ENCODE assay signal across 13 cellular contexts in genomic region chr12:9707356-9707755, GRCh38. TPM values are rescaled to one million over a fixed set of nuclear protein-coding genes. Genes with fewer than 3 reads are reported as not detected.
DNase-seq lines count a peak whose midpoint lies in the region; ATAC-seq and TF ChIP-seq lines count a peak whose summit lies in the region.
"Had no signal": no experiment of that assay in that cellular context is flagged by ENCODE, and none has a peak within 500 bp of the region (broad histone marks: within the 10 kb centered on the region; RNA-seq: fewer than 3 reads in every experiment).

No MANE protein-coding gene starts in this region.

- intact Hi-C loops in CD8-positive, alpha-beta T cell (cut with DNase I, micrococcal nuclease), result loop anchor here in 1 of 2 experiments (5.0 kb wide), 2 partner anchors 35 to 260 kb away; no protein-coding TSS in a partner anchor

- peaks cover 6% of the 10 kb centered on the region for H3K9me3 Mint-ChIP-seq in CD8-positive, alpha-beta T cell
- no peaks in the 10 kb centered on the region for H3K9me3 Mint-ChIP-seq in effector memory CD8-positive, alpha-beta T cell

- H3K36me3 ChIP-seq in BLaER1 (no peaks in the 10 kb centered on the region), smooth muscle cell (ENCODE audit: low read depth) (no peaks in the 10 kb centered on the region)
- no peaks in the 10 kb centered on the region for H3K36me3 ChIP-seq in CD8-positive, alpha-beta T cell (ENCODE audit: insufficient read depth, low read length)
- H3K36me3 ChIP-seq: heart left ventricle, prostate gland had no signal

- H2AFZ ChIP-seq in smooth muscle cell (ENCODE audit: low read depth), result no peak overlapping the region

- peak overlapping the region; percentile 95 for H3K27ac Mint-ChIP-seq in CD8-positive, alpha-beta T cell
- peak overlapping the region; percentile 93 to 97 for H3K27ac Mint-ChIP-seq in effector memory CD8-positive, alpha-beta T cell

- no peaks in the 10 kb centered on the region for H3F3A ChIP-seq in smooth muscle cell (ENCODE audit: low read depth)

- H3K27me3 Mint-ChIP-seq in CD8-positive, alpha-beta T cell (ENCODE audit: low read depth), result no peaks in the 10 kb centered on the region
- no peaks in the 10 kb centered on the region for H3K27me3 Mint-ChIP-seq in effector memory CD8-positive, alpha-beta T cell

- peak overlapping the region; percentile 73 for H3K4me3 Mint-ChIP-seq in CD8-positive, alpha-beta T cell
- peak overlapping the region; percentile 81 to 82 for H3K4me3 Mint-ChIP-seq in effector memory CD8-positive, alpha-beta T cell

- peaks cover 69% of the 10 kb centered on the region for H3K4me1 Mint-ChIP-seq in CD8-positive, alpha-beta T cell (ENCODE audit: low read depth)
- peaks cover 38 to 50% of the 10 kb centered on the region in 2 donors for H3K4me1 Mint-ChIP-seq in effector memory CD8-positive, alpha-beta T cell (ENCODE audit: low read depth in 2 of 2)

- H3K4me1 ChIP-seq in BLaER1, result peaks cover 19% of the 10 kb centered on the region
- peaks cover 44% of the 10 kb centered on the region for H3K4me1 ChIP-seq in CD8-positive, alpha-beta T cell (ENCODE audit: insufficient read depth, low read length)
- no peaks in the 10 kb centered on the region for H3K4me1 ChIP-seq in smooth muscle cell (ENCODE audit: low read depth)
- H3K4me1 ChIP-seq: prostate gland had no signal

- H3K4me3 ChIP-seq in BLaER1 (no peak overlapping the region), smooth muscle cell (no peak overlapping the region)
- peak overlapping the region; percentile 5 for H3K4me3 ChIP-seq in CD8-positive, alpha-beta T cell (ENCODE audit: low read depth, low read length)
- H3K4me3 ChIP-seq: heart left ventricle, prostate gland had no signal

- H3K9ac ChIP-seq in BLaER1, result no peak overlapping the region
- no peak overlapping the region for H3K9ac ChIP-seq in smooth muscle cell (ENCODE audit: low read depth)

- POLR2A ChIA-PET in CD8-positive, alpha-beta T cell (lab: Charles Lee), result interaction anchor here (1.2 to 2.7 kb wide), 9 partner anchors 7 to 73 kb away, joined by 3 to 27 read pairs (median 9); partner anchors contain the start of genes CLEC2D and CLECL1

- CTCF ChIA-PET in CD8-positive, alpha-beta T cell (lab: Charles Lee), result interaction anchor here (0.6 to 7.9 kb wide), 13 partner anchors 15 to 1417 kb away, joined by 3 to 145 read pairs (median 12); no protein-coding TSS in a partner anchor

- H3K27me3 ChIP-seq in BLaER1, result no peaks in the 10 kb centered on the region
- no peaks in the 10 kb centered on the region for H3K27me3 ChIP-seq in CD8-positive, alpha-beta T cell (ENCODE audit: insufficient read depth, low read length)
- no peaks in the 10 kb centered on the region for H3K27me3 ChIP-seq in smooth muscle cell (ENCODE audit: low read depth)
- H3K27me3 ChIP-seq: heart left ventricle had no signal

- no peak for DNase-seq in CD8-positive, alpha-beta T cell
- peak; percentile 35 for DNase-seq in SW480 (ENCODE audit: low spot score)
- DNase-seq in effector memory CD8-positive, alpha-beta T cell, result no peak
- DNase-seq in smooth muscle cell (lab: John Stamatoyannopoulos, UW; ENCODE audit: unreplicated experiment), result no peak
- no peak for DNase-seq in NCI-H510A treated with DMSO at 0.1 percent for 48 hours (lab: John Stamatoyannopoulos, UW)
- DNase-seq: NCI-H82, SHP77 treated with DMSO at 0.1 percent for 48 hours had no signal

- ATAC-seq in CD8-positive, alpha-beta T cell, result no peak
- peak; percentile 40 for ATAC-seq in effector memory CD8-positive, alpha-beta T cell (replicated peaks)
- no peak for ATAC-seq in GM21447 (IDR thresholded peaks at IDR 0.05; ENCODE audit: unreplicated experiment)

- H3K79me2 ChIP-seq in smooth muscle cell (ENCODE audit: low read depth), result no peaks in the 10 kb centered on the region

- H4K20me1 ChIP-seq in BLaER1, result no peaks in the 10 kb centered on the region
- no peaks in the 10 kb centered on the region for H4K20me1 ChIP-seq in smooth muscle cell (ENCODE audit: low read depth)

- peaks cover 5% of the 10 kb centered on the region for H3K36me3 Mint-ChIP-seq in CD8-positive, alpha-beta T cell
- peaks cover 7% of the 10 kb centered on the region for H3K36me3 Mint-ChIP-seq in effector memory CD8-positive, alpha-beta T cell (ENCODE audit: insufficient read depth)

- peaks cover 11% of the 10 kb centered on the region for H3K9me3 ChIP-seq in BLaER1
- H3K9me3 ChIP-seq in CD8-positive, alpha-beta T cell (ENCODE audit: low read length), result no peaks in the 10 kb centered on the region
- H3K9me3 ChIP-seq in smooth muscle cell (replicated peaks; ENCODE audit: low read depth), result no peaks in the 10 kb centered on the region
- H3K9me3 ChIP-seq: prostate gland had no signal

- 0 out of 2 replicates have a peak overlapping the region, but pooled peaks have one; percentile 21 for H3K4me2 ChIP-seq in BLaER1
- no peak overlapping the region for H3K4me2 ChIP-seq in smooth muscle cell

- no peak for TF ChIP-seq CTCF in CD8-positive, alpha-beta T cell (IDR thresholded peaks at IDR 0.05)
- TF ChIP-seq CTCF in smooth muscle cell (IDR thresholded peaks at IDR 0.05; ENCODE audit: borderline replicate concordance, insufficient read depth, poor library complexity, severe bottlenecking), result no peak

- H3K27ac ChIP-seq in BLaER1, result no peak overlapping the region
- peak overlapping the region; percentile 19 for H3K27ac ChIP-seq in CD8-positive, alpha-beta T cell (ENCODE audit: low read depth, low read length)
- H3K27ac ChIP-seq in smooth muscle cell (ENCODE audit: low read depth), result no peak overlapping the region
- H3K27ac ChIP-seq: prostate gland had no signal

RNA-seq across cellular contexts. Expression of gene CLECL1, which starts 25.5 kb away (rescaled TPM):
- total RNA-seq in CD8-positive, alpha-beta T cell, result 1 to 10 TPM; 1.1 to 1.4 TPM
- total RNA-seq in smooth muscle cell, result not detected in 2 replicates
- polyA plus RNA-seq in smooth muscle cell, result not detected in 2 replicates
- total RNA-seq: esophagus mucosa, prostate gland had no signal
- polyA plus RNA-seq: BJ, heart left ventricle had no signal

RNA-seq across cellular contexts. Expression of gene CLEC2D, which starts 37.8 kb away (rescaled TPM):
- total RNA-seq in CD8-positive, alpha-beta T cell, result 100 to 1,000 TPM; 182 to 188 TPM
- total RNA-seq in smooth muscle cell, result 4.3 and 5.8 TPM in 2 replicates
- 2.2 and 5.2 TPM in 2 replicates for polyA plus RNA-seq in smooth muscle cell

RNA-seq across cellular contexts. Expression of gene CD69, which starts 53.3 kb away (rescaled TPM):
- 100 to 1,000 TPM; 502 to 504 TPM for total RNA-seq in CD8-positive, alpha-beta T cell
- total RNA-seq in smooth muscle cell, result 0.13 TPM in 1 of 2 replicates, not detected in the other
- polyA plus RNA-seq in smooth muscle cell, result not detected in 2 replicates
- polyA plus RNA-seq: BJ had no signal

Comparison
In these comparisons a context has a peak if more than half of its experiments do, and no peak if none do; other contexts are left out.
1. RNA of gene CLEC2D, which starts 37.8 kb away (total RNA-seq): 182 to 188 TPM in CD8-positive, alpha-beta T cell; 4.3 to 5.8 TPM in smooth muscle cell; every median in the first group is over 10 times any median in the second.
2. RNA of gene CD69, which starts 53.3 kb away (total RNA-seq): 502 to 504 TPM in CD8-positive, alpha-beta T cell; 0.13 TPM in smooth muscle cell; every median in the first group is over 100 times any median in the second.